ENCODE assay signal across 17 cellular contexts in genomic region chr18:62828091-62828640, GRCh38.
DNase-seq lines count a peak whose midpoint lies in the region; ATAC-seq and TF ChIP-seq lines count a peak whose summit lies in the region.
"Had no signal": no experiment of that assay in that cellular context is flagged by ENCODE, and none has a peak within 500 bp of the region (broad histone marks: within the 10 kb centered on the region; RNA-seq: fewer than 3 reads in every experiment).

No MANE protein-coding gene starts in this region.

- DNase-seq in CD1c-positive myeloid dendritic cell (ENCODE audit: extremely low spot score): peak; percentile 70
- no peak for DNase-seq in GM23338 (ENCODE audit: low spot score)
- DNase-seq in activated T-helper 2 cell treated with anti-CD3 and anti-CD28 coated beads, Interferon-gamma antibody, Interleukin-2, Interleukin-4, amounts not matched to agents 10 μg/mL and 5 μg/mL and 100 μg/mL, durations not matched to agents 14 hours and 24 hours and 36 hours (ENCODE audit: low spot score): no peak
- DNase-seq in iris pigment epithelial cell (ENCODE audit: low read depth): peak; percentile 29
- no peak for DNase-seq in putamen (ENCODE audit: low spot score)
- no peak for DNase-seq in glutamatergic neuron
- DNase-seq: activated CD4-positive, alpha-beta T cell treated with anti-CD3 and anti-CD28 coated beads for 1 hour; CD4-positive, alpha-beta memory T cell; DND-41; kidney glomerular epithelial cell; midbrain; NCI-H1436; NCI-H2171; SHP77 had no signal

- intact Hi-C loops in activated T-helper 2 cell treated with anti-CD3 and anti-CD28 coated beads, Interferon-gamma antibody, Interleukin-2, Interleukin-4, amounts not matched to agents 10 μg/mL and 5 μg/mL and 100 μg/mL, durations not matched to agents 14 hours and 24 hours and 36 hours (cut with micrococcal nuclease): no loop called here

- H3K36me3 Mint-ChIP-seq in GM23338 (ENCODE audit: low read depth) (peaks cover 19% of the 10 kb centered on the region; the same call in 2 of the 3 replicates), glutamatergic neuron (ENCODE audit: unreplicated experiment) (no peaks in the 10 kb centered on the region)
- peaks cover 22% of the 10 kb centered on the region for H3K36me3 Mint-ChIP-seq in activated T-helper 2 cell treated with anti-CD3 and anti-CD28 coated beads, Interferon-gamma antibody, Interleukin-2, Interleukin-4, amounts not matched to agents 10 μg/mL and 5 μg/mL and 100 μg/mL, durations not matched to agents 14 hours and 24 hours and 36 hours (ENCODE audit: low read depth)

- H4K20me1 ChIP-seq in GM23338 (replicated peaks; ENCODE audit: insufficient read depth): no peaks in the 10 kb centered on the region

- H3K4me2 ChIP-seq in GM23338: no peak overlapping the region

- TF ChIP-seq CTCF in GM23338 (conservative IDR thresholded peaks at IDR 0.05; ENCODE audit: low read depth in 2 of 2): no peak
- TF ChIP-seq CTCF in glutamatergic neuron (IDR thresholded peaks at IDR 0.05; ENCODE audit: partially characterized antibody, unreplicated experiment): no peak

- ATAC-seq in GM23338 (no peak), HG03442 (IDR thresholded peaks at IDR 0.05; ENCODE audit: unreplicated experiment) (no peak)
- ATAC-seq: gastroesophageal sphincter had no signal

- no peak overlapping the region for H3K4me3 ChIP-seq in GM23338
- H3K4me3 ChIP-seq: gastroesophageal sphincter had no signal

- peak overlapping the region; percentile 92; the same call in 1 of the 2 replicates for H3K27ac Mint-ChIP-seq in GM23338
- H3K27ac Mint-ChIP-seq in activated T-helper 2 cell treated with anti-CD3 and anti-CD28 coated beads, Interferon-gamma antibody, Interleukin-2, Interleukin-4, amounts not matched to agents 10 μg/mL and 5 μg/mL and 100 μg/mL, durations not matched to agents 14 hours and 24 hours and 36 hours: peak overlapping the region; percentile 36
- H3K27ac Mint-ChIP-seq in glutamatergic neuron (ENCODE audit: unreplicated experiment): no peak overlapping the region

- no peaks in the 10 kb centered on the region for H3K9me2 ChIP-seq in GM23338 (ENCODE audit: insufficient read depth)

- H3K36me3 ChIP-seq in GM23338 (ENCODE audit: insufficient read depth): no peaks in the 10 kb centered on the region

- H3F3A ChIP-seq in GM23338 (replicated peaks; ENCODE audit: low read depth): no peaks in the 10 kb centered on the region

- no peak overlapping the region for H2AFZ ChIP-seq in GM23338

- peaks cover 58% of the 10 kb centered on the region for H3K4me1 ChIP-seq in GM23338 (ENCODE audit: insufficient read depth)

- no peak overlapping the region for H3K27ac ChIP-seq in GM23338 (ENCODE audit: low read depth)

- peaks cover 86% of the 10 kb centered on the region for H3K79me2 ChIP-seq in GM23338 (replicated peaks; ENCODE audit: insufficient read depth)

- H3K9me3 Mint-ChIP-seq in GM23338: no peaks in the 10 kb centered on the region; the same call in 2 of the 3 replicates
- H3K9me3 Mint-ChIP-seq in activated T-helper 2 cell treated with anti-CD3 and anti-CD28 coated beads, Interferon-gamma antibody, Interleukin-2, Interleukin-4, amounts not matched to agents 10 μg/mL and 5 μg/mL and 100 μg/mL, durations not matched to agents 14 hours and 24 hours and 36 hours: no peaks in the 10 kb centered on the region
- H3K9me3 Mint-ChIP-seq in glutamatergic neuron (ENCODE audit: unreplicated experiment): no peaks in the 10 kb centered on the region
- H3K9me3 Mint-ChIP-seq: CD4-positive, alpha-beta memory T cell; nephron had no signal

- H3K4me3 Mint-ChIP-seq in GM23338 (no peak overlapping the region), glutamatergic neuron (ENCODE audit: unreplicated experiment) (no peak overlapping the region)
- H3K4me3 Mint-ChIP-seq in activated T-helper 2 cell treated with anti-CD3 and anti-CD28 coated beads, Interferon-gamma antibody, Interleukin-2, Interleukin-4, amounts not matched to agents 10 μg/mL and 5 μg/mL and 100 μg/mL, durations not matched to agents 14 hours and 24 hours and 36 hours (ENCODE audit: low read depth): no peak overlapping the region
- H3K4me3 Mint-ChIP-seq: CD4-positive, alpha-beta memory T cell; nephron had no signal

- H3K27me3 Mint-ChIP-seq in GM23338 (ENCODE audit: insufficient read depth, low read depth, poor library complexity) (peaks cover 8% of the 10 kb centered on the region), glutamatergic neuron (ENCODE audit: unreplicated experiment) (no peaks in the 10 kb centered on the region)
- H3K27me3 Mint-ChIP-seq in activated T-helper 2 cell treated with anti-CD3 and anti-CD28 coated beads, Interferon-gamma antibody, Interleukin-2, Interleukin-4, amounts not matched to agents 10 μg/mL and 5 μg/mL and 100 μg/mL, durations not matched to agents 14 hours and 24 hours and 36 hours (ENCODE audit: low read depth): no peaks in the 10 kb centered on the region
- H3K27me3 Mint-ChIP-seq: CD4-positive, alpha-beta memory T cell had no signal

- H3K27me3 ChIP-seq in GM23338 (ENCODE audit: insufficient read depth): no peaks in the 10 kb centered on the region
- H3K27me3 ChIP-seq: gastroesophageal sphincter had no signal

- H3K4me1 Mint-ChIP-seq in GM23338 (peaks cover 64% of the 10 kb centered on the region), glutamatergic neuron (ENCODE audit: low read depth, unreplicated experiment) (peaks cover 8% of the 10 kb centered on the region)
- peaks cover 18% of the 10 kb centered on the region for H3K4me1 Mint-ChIP-seq in activated T-helper 2 cell treated with anti-CD3 and anti-CD28 coated beads, Interferon-gamma antibody, Interleukin-2, Interleukin-4, amounts not matched to agents 10 μg/mL and 5 μg/mL and 100 μg/mL, durations not matched to agents 14 hours and 24 hours and 36 hours (ENCODE audit: low read depth)
- H3K4me1 Mint-ChIP-seq: CD4-positive, alpha-beta memory T cell had no signal

TF ChIP-seq in GM23338, 12 proteins besides CTCF, POLR2A, EP300 and RAD21:
- no peak for TF ChIP-seq CREB1 (CRISPR knock-in tag; IDR thresholded peaks at IDR 0.05; ENCODE audit: low read depth)
- no peak for TF ChIP-seq STAT1 (IDR thresholded peaks at IDR 0.05; ENCODE audit: unreplicated experiment)
- TF ChIP-seq EZH2 (IDR thresholded peaks at IDR 0.05; ENCODE audit: low read depth, unreplicated experiment): no peak
- no peak for TF ChIP-seq ETS1 (IDR thresholded peaks at IDR 0.05)
- no peak for TF ChIP-seq NANOG (IDR thresholded peaks at IDR 0.05; ENCODE audit: borderline replicate concordance)
- TF ChIP-seq JUNB (IDR thresholded peaks at IDR 0.05; ENCODE audit: unreplicated experiment): no peak
- no peak for TF ChIP-seq ZNF114 (CRISPR knock-in tag; IDR thresholded peaks at IDR 0.05)
TF ChIP-seq in GM23338: peak in this region for 0.

Comparison
In these comparisons a context has a peak if more than half of its experiments do, and no peak if none do; other contexts are left out.
1. DNase-seq: peak in CD1c-positive myeloid dendritic cell (single experiment) and iris pigment epithelial cell (single experiment); none in GM23338 (single experiment), activated T-helper 2 cell treated with anti-CD3 and anti-CD28 coated beads, Interferon-gamma antibody, Interleukin-2, Interleukin-4, amounts not matched to agents 10 μg/mL and 5 μg/mL and 100 μg/mL, durations not matched to agents 14 hours and 24 hours and 36 hours (single experiment), putamen (single experiment) and glutamatergic neuron (single experiment).